Comparison of ENCODE assay signal across 8 cellular contexts in genomic region chr22:46774456-46775363, GRCh38. TPM values are rescaled to one million over a fixed set of nuclear protein-coding genes. Genes with fewer than 3 reads are reported as not detected.
A peak's percentile ranks its signal among the peaks of the same experiment; 100 is the strongest.
DNase-seq lines count a peak whose midpoint lies in the region; ATAC-seq and TF ChIP-seq lines count a peak whose summit lies in the region.

No MANE protein-coding gene starts in this region.

- no peaks in the 10 kb centered on the region for H3K36me3 ChIP-seq in mesodermal cell (ENCODE audit: control insufficient read depth, insufficient read depth, low read length)

- CTCF ChIA-PET in activated naive CD4-positive, alpha-beta T cell treated with anti-CD3 and anti-CD28 coated beads, Interleukin-2, amount 10 ng/mL, durations not matched to agents 7 days and 5 days (lab: Charles Lee), result interaction anchor here (1.2 to 2.0 kb wide), 3 partner anchors 17 to 28 kb away, joined by 5 to 7 read pairs (median 6); no protein-coding TSS in a partner anchor

- H3K9me3 Mint-ChIP-seq in T-helper 1 cell treated with Interleukin-12 subunit alpha and Interleukin-12 subunit beta and Interleukin-4 antibody, amounts not matched to agents 30 μg/mL and 1 μg/mL, for 36 hours, result no peaks in the 10 kb centered on the region
- H3K9me3 Mint-ChIP-seq in activated naive CD4-positive, alpha-beta T cell treated with anti-CD3 and anti-CD28 coated beads, Interleukin-2, amount 10 ng/mL, durations not matched to agents 7 days and 5 days, result no peaks in the 10 kb centered on the region

- peaks cover 7% of the 10 kb centered on the region for H3K36me3 Mint-ChIP-seq in T-helper 1 cell treated with Interleukin-12 subunit alpha and Interleukin-12 subunit beta and Interleukin-4 antibody, amounts not matched to agents 30 μg/mL and 1 μg/mL, for 36 hours (ENCODE audit: low read depth)
- peaks cover 33% of the 10 kb centered on the region for H3K36me3 Mint-ChIP-seq in activated naive CD4-positive, alpha-beta T cell treated with anti-CD3 and anti-CD28 coated beads, Interleukin-2, amount 10 ng/mL, durations not matched to agents 7 days and 5 days

- H3K4me1 Mint-ChIP-seq in T-helper 1 cell treated with Interleukin-12 subunit alpha and Interleukin-12 subunit beta and Interleukin-4 antibody, amounts not matched to agents 30 μg/mL and 1 μg/mL, for 36 hours (ENCODE audit: low read depth), result peaks cover 59% of the 10 kb centered on the region
- peaks cover 66% of the 10 kb centered on the region for H3K4me1 Mint-ChIP-seq in activated naive CD4-positive, alpha-beta T cell treated with anti-CD3 and anti-CD28 coated beads, Interleukin-2, amount 10 ng/mL, durations not matched to agents 7 days and 5 days

- H3K4me1 ChIP-seq in mesodermal cell (ENCODE audit: control insufficient read depth, insufficient read depth, low read length, poor library complexity, severe bottlenecking), result peaks cover 10% of the 10 kb centered on the region

- WGBS in mesodermal cell (ENCODE audit: insufficient coverage in 2 of 2), 2 experiments, result 90 to 92% methylated on average over 27 to 33 of the region's 35 CpGs

- ATAC-seq in HG03039 (IDR thresholded peaks at IDR 0.05; ENCODE audit: unreplicated experiment) (peak; percentile 9), SK-N-SH treated with all-trans-retinoic acid at 6 μM for 48 hours (no peak)

- peak overlapping the region; percentile 76 for H3K4me3 Mint-ChIP-seq in T-helper 1 cell treated with Interleukin-12 subunit alpha and Interleukin-12 subunit beta and Interleukin-4 antibody, amounts not matched to agents 30 μg/mL and 1 μg/mL, for 36 hours
- peak overlapping the region; percentile 59 for H3K4me3 Mint-ChIP-seq in activated naive CD4-positive, alpha-beta T cell treated with anti-CD3 and anti-CD28 coated beads, Interleukin-2, amount 10 ng/mL, durations not matched to agents 7 days and 5 days

- H3K9me3 ChIP-seq in mesodermal cell (ENCODE audit: control insufficient read depth, low read length), result no peaks in the 10 kb centered on the region

- H3K27ac ChIP-seq in mesodermal cell (ENCODE audit: low read depth, low read length, severe bottlenecking), result peak overlapping the region; percentile 74

- peak overlapping the region; percentile 85 for H3K27ac Mint-ChIP-seq in T-helper 1 cell treated with Interleukin-12 subunit alpha and Interleukin-12 subunit beta and Interleukin-4 antibody, amounts not matched to agents 30 μg/mL and 1 μg/mL, for 36 hours
- peak overlapping the region; percentile 90 for H3K27ac Mint-ChIP-seq in activated naive CD4-positive, alpha-beta T cell treated with anti-CD3 and anti-CD28 coated beads, Interleukin-2, amount 10 ng/mL, durations not matched to agents 7 days and 5 days

- H3K27me3 Mint-ChIP-seq in T-helper 1 cell treated with Interleukin-12 subunit alpha and Interleukin-12 subunit beta and Interleukin-4 antibody, amounts not matched to agents 30 μg/mL and 1 μg/mL, for 36 hours (ENCODE audit: low read depth), result no peaks in the 10 kb centered on the region
- no peaks in the 10 kb centered on the region for H3K27me3 Mint-ChIP-seq in activated naive CD4-positive, alpha-beta T cell treated with anti-CD3 and anti-CD28 coated beads, Interleukin-2, amount 10 ng/mL, durations not matched to agents 7 days and 5 days

- no peak overlapping the region for H3K4me3 ChIP-seq in mesodermal cell (ENCODE audit: extremely low read depth, insufficient read depth, low read length, poor library complexity, severe bottlenecking)

- DNase-seq in T-helper 1 cell (no peak), NCI-H2081 treated with DMSO at 0.1 percent for 48 hours (lab: John Stamatoyannopoulos, UW) (no peak), cerebellum (ENCODE audit: low spot score) (no peak)
- DNase-seq in activated naive CD4-positive, alpha-beta T cell treated with anti-CD3 and anti-CD28 coated beads, Interleukin-2, amount 10 ng/mL, durations not matched to agents 7 days and 5 days, result no peak

TF ChIP-seq in SK-N-SH treated with all-trans-retinoic acid at 6 μM for 48 hours, 23 proteins besides CTCF, POLR2A, EP300 and RAD21:
- TF ChIP-seq ESRRG (CRISPR knock-in tag; IDR thresholded peaks at IDR 0.05) (no peak), ZC3H10 (CRISPR knock-in tag; IDR thresholded peaks at IDR 0.05) (no peak), CSRNP3 (CRISPR knock-in tag; IDR thresholded peaks at IDR 0.05) (no peak), BACH2 (CRISPR knock-in tag; IDR thresholded peaks at IDR 0.05; ENCODE audit: borderline replicate concordance) (no peak), ZFP30 (CRISPR knock-in tag; IDR thresholded peaks at IDR 0.05) (no peak), TCF4 (CRISPR knock-in tag; IDR thresholded peaks at IDR 0.05; ENCODE audit: borderline replicate concordance) (no peak), POU6F1 (CRISPR knock-in tag; IDR thresholded peaks at IDR 0.05; ENCODE audit: borderline replicate concordance, low read depth) (no peak), ARNTL (CRISPR knock-in tag; IDR thresholded peaks at IDR 0.05; ENCODE audit: borderline replicate concordance, low read depth) (no peak), OSR1 (CRISPR knock-in tag; IDR thresholded peaks at IDR 0.05) (no peak), RARB (CRISPR knock-in tag; IDR thresholded peaks at IDR 0.05) (no peak), ISL1 (CRISPR knock-in tag; IDR thresholded peaks at IDR 0.05) (no peak), TSHZ2 (CRISPR knock-in tag; IDR thresholded peaks at IDR 0.05) (no peak), SNAI2 (CRISPR knock-in tag; IDR thresholded peaks at IDR 0.05) (no peak), GLIS3 (CRISPR knock-in tag; IDR thresholded peaks at IDR 0.05) (no peak)

RNA-seq across cellular contexts. Expression of gene TBC1D22A, which starts 12.3 kb away (rescaled TPM):
- polyA plus RNA-seq in mesodermal cell (2013, experiment 1 of 2), result 15.3 TPM
- 15.9 TPM for polyA plus RNA-seq in mesodermal cell (2013, experiment 2 of 2)
- total RNA-seq in cerebellum, result 8.2 TPM

RNA-seq across cellular contexts. Expression of gene CERK, which starts 36.7 kb away (rescaled TPM):
- polyA plus RNA-seq in mesodermal cell (2013, experiment 1 of 2), result 69.1 TPM
- 61.2 TPM for polyA plus RNA-seq in mesodermal cell (2013, experiment 2 of 2)
- total RNA-seq in cerebellum, result 49.4 TPM
